Comparison of ENCODE assay signal across 16 cellular contexts in genomic region chr11:12797996-12798395, GRCh38.
"Had no signal": no experiment of that assay in that cellular context is flagged by ENCODE, and none has a peak within 500 bp of the region (broad histone marks: within the 10 kb centered on the region; RNA-seq: fewer than 3 reads in every experiment).

No MANE protein-coding gene starts in this region.

- H3K9me3 Mint-ChIP-seq: activated CD4-positive, alpha-beta T cell treated with anti-CD3 and anti-CD28 coated beads, Interleukin-2, amount 10 ng/mL, durations not matched to agents 24 days and 14 days; activated naive CD4-positive, alpha-beta T cell treated with anti-CD3 and anti-CD28 coated beads for 36 hours; activated T-helper 17 cell treated with anti-CD3 and anti-CD28 coated beads, Interleukin-2, amount 50 U/mL, for 72 hours had no signal

- H3K36me3 ChIP-seq: ovary, thyroid gland had no signal

- H3K4me3 ChIP-seq: coronary artery, heart right ventricle, ovary, thyroid gland had no signal

- DNase-seq: activated CD4-positive, alpha-beta T cell treated with anti-CD3 and anti-CD28 coated beads, Interleukin-2, amount 10 ng/mL, durations not matched to agents 24 days and 14 days; activated CD8-positive, alpha-beta memory T cell treated with anti-CD3 and anti-CD28 coated beads for 24 hours; activated naive CD4-positive, alpha-beta T cell treated with anti-CD3 and anti-CD28 coated beads for 36 hours; effector CD4-positive, alpha-beta T cell; foreskin melanocyte; heart right ventricle; islet precursor cell; ovary; retina; thyroid gland had no signal

- FAIRE-seq: endothelial cell of umbilical vein had no signal

- H3K27me3 ChIP-seq: heart right ventricle, ovary, thyroid gland had no signal

- H3K36me3 Mint-ChIP-seq: memory B cell had no signal

- H3K9me3 ChIP-seq: heart right ventricle, ovary, thyroid gland had no signal

- H3K4me3 Mint-ChIP-seq: activated CD4-positive, alpha-beta T cell treated with anti-CD3 and anti-CD28 coated beads, Interleukin-2, amount 10 ng/mL, durations not matched to agents 24 days and 14 days; activated naive CD4-positive, alpha-beta T cell treated with anti-CD3 and anti-CD28 coated beads for 36 hours; activated T-helper 17 cell treated with anti-CD3 and anti-CD28 coated beads, Interleukin-2, amount 50 U/mL, for 72 hours; memory B cell; neural crest cell had no signal

- H3K27ac Mint-ChIP-seq: activated CD4-positive, alpha-beta T cell treated with anti-CD3 and anti-CD28 coated beads, Interleukin-2, amount 10 ng/mL, durations not matched to agents 24 days and 14 days; activated naive CD4-positive, alpha-beta T cell treated with anti-CD3 and anti-CD28 coated beads for 36 hours; activated T-helper 17 cell treated with anti-CD3 and anti-CD28 coated beads, Interleukin-2, amount 50 U/mL, for 72 hours; memory B cell had no signal

- ATAC-seq: activated T-helper 17 cell treated with anti-CD3 and anti-CD28 coated beads, Interleukin-2, amount 50 U/mL, for 72 hours; heart right ventricle; left lobe of liver had no signal

- H3K4me1 Mint-ChIP-seq: activated T-helper 17 cell treated with anti-CD3 and anti-CD28 coated beads, Interleukin-2, amount 50 U/mL, for 72 hours; memory B cell had no signal

- H3K27ac ChIP-seq: coronary artery, heart right ventricle, ovary had no signal
